In genomic region chr2:240588669-240589068, GRCh38 we compare ENCODE assay signal across 15 cellular contexts. TPM values are rescaled to one million over a fixed set of nuclear protein-coding genes. Genes with fewer than 3 reads are reported as not detected.
DNase-seq lines count a peak whose midpoint lies in the region; ATAC-seq and TF ChIP-seq lines count a peak whose summit lies in the region.
"Had no signal": no experiment of that assay in that cellular context is flagged by ENCODE, and none has a peak within 500 bp of the region (broad histone marks: within the 10 kb centered on the region; RNA-seq: fewer than 3 reads in every experiment).

No MANE protein-coding gene starts in this region.

- H3K9me3 ChIP-seq in lower lobe of right lung: no peaks in the 10 kb centered on the region
- H3K9me3 ChIP-seq: colonic mucosa, suprapubic skin had no signal

- POLR2A ChIA-PET in activated CD8-positive, alpha-beta T cell treated with anti-CD3 and anti-CD28 coated beads for 36 hours (lab: Charles Lee): interaction anchor here (4.1 to 8.2 kb wide), 2 partner anchors 25 to 33 kb away, joined by 23 to 118 read pairs; partner anchors contain the start of genes ANKMY1, DUSP28 and RNPEPL1

- no peak overlapping the region for H3K27ac ChIP-seq in lower lobe of right lung
- H3K27ac ChIP-seq: colonic mucosa, suprapubic skin had no signal

- TF ChIP-seq CTCF in activated CD8-positive, alpha-beta T cell treated with anti-CD3 and anti-CD28 coated beads for 36 hours (IDR thresholded peaks at IDR 0.05): no peak
- no peak for TF ChIP-seq CTCF in lower lobe of right lung (IDR thresholded peaks at IDR 0.05)
- TF ChIP-seq CTCF in type B pancreatic cell (conservative IDR thresholded peaks at IDR 0.05): no peak

- peaks cover 10% of the 10 kb centered on the region for H3K36me3 Mint-ChIP-seq in stimulated activated naive CD8-positive, alpha-beta T cell treated with anti-CD3 and anti-CD28 coated beads, Interleukin-15, Interleukin-2, amounts not matched to agents 100 ng/mL and 50 ng/mL, for 24 hours (ENCODE audit: low read depth)
- peaks cover 6% of the 10 kb centered on the region for H3K36me3 Mint-ChIP-seq in activated CD8-positive, alpha-beta T cell treated with anti-CD3 and anti-CD28 coated beads for 36 hours (ENCODE audit: low read depth)
- H3K36me3 Mint-ChIP-seq in type B pancreatic cell: peaks cover 3% of the 10 kb centered on the region

- peaks cover 31% of the 10 kb centered on the region for H3K4me1 ChIP-seq in lower lobe of right lung

- no peaks in the 10 kb centered on the region for H3K27me3 Mint-ChIP-seq in stimulated activated naive CD8-positive, alpha-beta T cell treated with anti-CD3 and anti-CD28 coated beads, Interleukin-15, Interleukin-2, amounts not matched to agents 100 ng/mL and 50 ng/mL, for 24 hours
- no peaks in the 10 kb centered on the region for H3K27me3 Mint-ChIP-seq in activated CD8-positive, alpha-beta T cell treated with anti-CD3 and anti-CD28 coated beads for 36 hours
- H3K27me3 Mint-ChIP-seq in type B pancreatic cell: no peaks in the 10 kb centered on the region

- peaks cover 44% of the 10 kb centered on the region for H3K36me3 ChIP-seq in lower lobe of right lung

- H3K27me3 ChIP-seq in lower lobe of right lung (ENCODE audit: low read depth): no peaks in the 10 kb centered on the region
- H3K27me3 ChIP-seq: colonic mucosa, suprapubic skin had no signal

- H3K4me3 Mint-ChIP-seq in stimulated activated naive CD8-positive, alpha-beta T cell treated with anti-CD3 and anti-CD28 coated beads, Interleukin-15, Interleukin-2, amounts not matched to agents 100 ng/mL and 50 ng/mL, for 24 hours: peak overlapping the region; percentile 17
- peak overlapping the region; percentile 95 for H3K4me3 Mint-ChIP-seq in activated CD8-positive, alpha-beta T cell treated with anti-CD3 and anti-CD28 coated beads for 36 hours
- peak overlapping the region; percentile 11 for H3K4me3 Mint-ChIP-seq in type B pancreatic cell

- ATAC-seq in stimulated activated naive CD8-positive, alpha-beta T cell treated with anti-CD3 and anti-CD28 coated beads, Interleukin-15, Interleukin-2, amounts not matched to agents 100 U/mL and 50 U/mL, for 24 hours: no peak
- no peak for ATAC-seq in activated CD8-positive, alpha-beta T cell treated with anti-CD3 and anti-CD28 coated beads for 36 hours
- no peak for ATAC-seq in lower lobe of right lung
- ATAC-seq: right cardiac atrium had no signal

- H3K9me3 Mint-ChIP-seq in stimulated activated naive CD8-positive, alpha-beta T cell treated with anti-CD3 and anti-CD28 coated beads, Interleukin-15, Interleukin-2, amounts not matched to agents 100 ng/mL and 50 ng/mL, for 24 hours: no peaks in the 10 kb centered on the region
- no peaks in the 10 kb centered on the region for H3K9me3 Mint-ChIP-seq in activated CD8-positive, alpha-beta T cell treated with anti-CD3 and anti-CD28 coated beads for 36 hours
- H3K9me3 Mint-ChIP-seq in type B pancreatic cell: no peaks in the 10 kb centered on the region
- H3K9me3 Mint-ChIP-seq: activated naive CD4-positive, alpha-beta T cell treated with anti-CD3 and anti-CD28 coated beads for 36 hours had no signal

- CTCF ChIA-PET in activated CD8-positive, alpha-beta T cell treated with anti-CD3 and anti-CD28 coated beads for 36 hours (lab: Charles Lee): interaction anchor here (1.2 to 5.2 kb wide), 5 partner anchors 8 to 74 kb away, joined by 3 to 48 read pairs (median 3); no protein-coding TSS in a partner anchor

- peaks cover 43% of the 10 kb centered on the region for H3K4me1 Mint-ChIP-seq in stimulated activated naive CD8-positive, alpha-beta T cell treated with anti-CD3 and anti-CD28 coated beads, Interleukin-15, Interleukin-2, amounts not matched to agents 100 ng/mL and 50 ng/mL, for 24 hours (ENCODE audit: low read depth)
- H3K4me1 Mint-ChIP-seq in activated CD8-positive, alpha-beta T cell treated with anti-CD3 and anti-CD28 coated beads for 36 hours (ENCODE audit: low read depth): peaks cover 29% of the 10 kb centered on the region
- peaks cover 22% of the 10 kb centered on the region for H3K4me1 Mint-ChIP-seq in type B pancreatic cell (ENCODE audit: unreplicated experiment)

- peak overlapping the region; percentile 14 for H3K27ac Mint-ChIP-seq in stimulated activated naive CD8-positive, alpha-beta T cell treated with anti-CD3 and anti-CD28 coated beads, Interleukin-15, Interleukin-2, amounts not matched to agents 100 ng/mL and 50 ng/mL, for 24 hours
- H3K27ac Mint-ChIP-seq in activated CD8-positive, alpha-beta T cell treated with anti-CD3 and anti-CD28 coated beads for 36 hours: peak overlapping the region; percentile 39
- peak overlapping the region; percentile 51 for H3K27ac Mint-ChIP-seq in type B pancreatic cell
- H3K27ac Mint-ChIP-seq: activated naive CD4-positive, alpha-beta T cell treated with anti-CD3 and anti-CD28 coated beads for 36 hours had no signal

- intact Hi-C loops in activated CD8-positive, alpha-beta T cell treated with anti-CD3 and anti-CD28 coated beads for 36 hours (cut with micrococcal nuclease): no loop called here
- intact Hi-C loops in lower lobe of right lung (cut with DNase I): no loop called here

- no peak overlapping the region for H3K4me3 ChIP-seq in lower lobe of right lung
- H3K4me3 ChIP-seq: colonic mucosa had no signal

- no peak for DNase-seq in stimulated activated naive CD8-positive, alpha-beta T cell treated with anti-CD3 and anti-CD28 coated beads, Interleukin-15, Interleukin-2, amounts not matched to agents 100 U/mL and 50 U/mL, for 24 hours
- DNase-seq in activated CD8-positive, alpha-beta T cell treated with anti-CD3 and anti-CD28 coated beads for 36 hours: no peak
- peak; percentile 20 for DNase-seq in lower lobe of right lung
- DNase-seq in type B pancreatic cell (ENCODE audit: extremely low spot score, unreplicated experiment): no peak
- no peak for DNase-seq in NCI-H69 (lab: John Stamatoyannopoulos, UW)
- no peak for DNase-seq in stimulated activated CD4-positive, alpha-beta T cell treated with anti-CD3 and anti-CD28 coated beads, Interleukin-12 subunit alpha, Interleukin-12 subunit beta, amount 100 ng/mL, for 4 hours
- DNase-seq in SKM-1 (lab: John Stamatoyannopoulos, UW; ENCODE audit: unreplicated experiment): no peak
- DNase-seq: activated naive CD4-positive, alpha-beta T cell treated with anti-CD3 and anti-CD28 coated beads for 36 hours; colonic mucosa; NCI-H1092 treated with DMSO at 0.1 percent for 48 hours; NCI-H510A treated with DMSO at 0.1 percent for 48 hours; SHP77 treated with DMSO at 0.1 percent for 48 hours had no signal

RNA-seq across cellular contexts. Expression of gene CAPN10, which starts 2.1 kb away (rescaled TPM):
- total RNA-seq in activated CD8-positive, alpha-beta T cell treated with anti-CD3 and anti-CD28 coated beads for 36 hours: 10 to 100 TPM; 26.8 to 29.1 TPM
- total RNA-seq in lower lobe of right lung: 37.2 TPM
- total RNA-seq in type B pancreatic cell (ENCODE audit: low replicate concordance): 36.3 and 55.2 TPM in 2 replicates

RNA-seq across cellular contexts. Expression of gene RNPEPL1, which starts 20.4 kb away (rescaled TPM):
- 10 to 100 TPM; 39.1 to 40.5 TPM for total RNA-seq in activated CD8-positive, alpha-beta T cell treated with anti-CD3 and anti-CD28 coated beads for 36 hours
- total RNA-seq in lower lobe of right lung (102 TPM), type B pancreatic cell (ENCODE audit: low replicate concordance) (40.5 and 66.4 TPM in 2 replicates)

RNA-seq across cellular contexts. Expression of gene DUSP28, which starts 28.5 kb away (rescaled TPM):
- 1 to 10 TPM; 4.5 to 6.2 TPM for total RNA-seq in activated CD8-positive, alpha-beta T cell treated with anti-CD3 and anti-CD28 coated beads for 36 hours
- total RNA-seq in lower lobe of right lung (5.7 TPM), type B pancreatic cell (ENCODE audit: low replicate concordance) (4.3 and 6.4 TPM in 2 replicates)

RNA-seq across cellular contexts. Expression of gene ANKMY1, which starts 30.9 kb away (rescaled TPM):
- total RNA-seq in activated CD8-positive, alpha-beta T cell treated with anti-CD3 and anti-CD28 coated beads for 36 hours: 10 to 100 TPM; 14.5 to 18.6 TPM
- total RNA-seq in lower lobe of right lung (29.3 TPM), type B pancreatic cell (ENCODE audit: low replicate concordance) (13.4 and 16.8 TPM in 2 replicates)

RNA-seq across cellular contexts. Expression of gene GPR35, which starts 36.6 kb away (rescaled TPM):
- total RNA-seq in activated CD8-positive, alpha-beta T cell treated with anti-CD3 and anti-CD28 coated beads for 36 hours: 10 to 100 TPM; 14.4 to 14.6 TPM
- 4.7 TPM for total RNA-seq in lower lobe of right lung
- 3.6 and 3.9 TPM in 2 replicates for total RNA-seq in type B pancreatic cell (ENCODE audit: low replicate concordance)

Comparison
In these comparisons a context has a peak if more than half of its experiments do, and no peak if none do; other contexts are left out.
1. H3K4me3 Mint-ChIP-seq: peak in every context shown above with its lines; median percentile 95 in activated CD8-positive, alpha-beta T cell treated with anti-CD3 and anti-CD28 coated beads for 36 hours; 17 in stimulated activated naive CD8-positive, alpha-beta T cell treated with anti-CD3 and anti-CD28 coated beads, Interleukin-15, Interleukin-2, amounts not matched to agents 100 ng/mL and 50 ng/mL, for 24 hours; 11 in type B pancreatic cell.